Comparison of ENCODE assay signal across 4 cellular contexts in genomic region chr14:41419709-41420108, GRCh38.
"Had no signal": no experiment of that assay in that cellular context is flagged by ENCODE, and none has a peak within 500 bp of the region (broad histone marks: within the 10 kb centered on the region; RNA-seq: fewer than 3 reads in every experiment).

No MANE protein-coding gene starts in this region.

- DNase-seq: IMR-90 had no signal

- H3K4me3 ChIP-seq: K562 had no signal

- ATAC-seq: HepG2, K562 had no signal

- H3K27ac ChIP-seq: HL-60 had no signal
